9 cellular contexts compared by ENCODE assay signal in genomic region chr5:149656576-149657182, GRCh38.
DNase-seq lines count a peak whose midpoint lies in the region; ATAC-seq, FAIRE-seq and TF ChIP-seq lines count a peak whose summit lies in the region.
"Had no signal": no experiment of that assay in that cellular context is flagged by ENCODE, and none has a peak within 500 bp of the region (broad histone marks: within the 10 kb centered on the region; RNA-seq: fewer than 3 reads in every experiment).

No MANE protein-coding gene starts in this region.

- H3K9ac ChIP-seq in K562 (ENCODE audit: insufficient read depth in 1 of 2, low read depth in 2 of 2, low read length in 2 of 2) (no peak overlapping the region), mesenchymal stem cell (ENCODE audit: low read length) (no peak overlapping the region)

- H3K14ac ChIP-seq in mesenchymal stem cell (ENCODE audit: low read length in 2 of 2) = no peak overlapping the region

- WGBS in K562 (ENCODE audit: insufficient coverage, low coverage, missing lambda C conversion rate) = 35% methylated on average over 6 of the region's 6 CpGs
- 63 to 65% methylated on average over 6 of the region's 6 CpGs for WGBS in lung, 2 donors
- WGBS in mesenchymal stem cell = 47% methylated on average over 6 of the region's 6 CpGs

- H3K9me3 Mint-ChIP-seq in activated CD4-positive, alpha-beta T cell treated with anti-CD3 and anti-CD28 coated beads, Interleukin-2, amount 10 ng/mL, durations not matched to agents 7 days and 5 days = no peaks in the 10 kb centered on the region
- H3K9me3 Mint-ChIP-seq in activated T-helper 1 cell treated with anti-CD3 and anti-CD28 coated beads, Interleukin-12 subunit alpha, Interleukin-12 subunit beta, Interleukin-2, Interleukin-4 antibody, amounts not matched to agents 30 ng/mL and 10 ng/mL and 1 ng/mL, durations not matched to agents 14 hours and 24 hours and 36 hours = peaks cover 11% of the 10 kb centered on the region

- intact Hi-C loops in K562 (cut with micrococcal nuclease) = loop anchor here (1.0 to 2.0 kb wide), 3 partner anchors 74 to 172 kb away; partner anchors contain the start of gene PPARGC1B
- intact Hi-C loops in activated T-helper 1 cell treated with anti-CD3 and anti-CD28 coated beads, Interleukin-12 subunit alpha, Interleukin-12 subunit beta, Interleukin-2, Interleukin-4 antibody, amounts not matched to agents 30 ng/mL and 10 ng/mL and 1 ng/mL, durations not matched to agents 14 hours and 24 hours and 36 hours (cut with micrococcal nuclease) = loop anchor here (2.0 kb wide), 1 partner anchor 172 kb away; no protein-coding TSS in a partner anchor

- no peak overlapping the region for H3K27ac ChIP-seq in K562 (ENCODE audit: extremely low read depth, low read depth, low read length)
- no peak overlapping the region for H3K27ac ChIP-seq in lung (ENCODE audit: low read depth in 1 of 2, low read length in 1 of 2)
- no peak overlapping the region for H3K27ac ChIP-seq in mesenchymal stem cell (ENCODE audit: low read length, poor library complexity, severe bottlenecking)

- H3K9me3 ChIP-seq in K562 (replicated peaks; ENCODE audit: control insufficient read depth, insufficient read depth, low read depth, low read length) (no peaks in the 10 kb centered on the region), lung (ENCODE audit: control insufficient read depth in 2 of 2, insufficient read depth in 1 of 2, low read length in 1 of 2) (peaks cover 0 to 8% of the 10 kb centered on the region in 2 donors), mesenchymal stem cell (ENCODE audit: control insufficient read depth, low read length) (peaks cover 12% of the 10 kb centered on the region)

- no peak for TF ChIP-seq POLR2A in K562 (conservative IDR thresholded peaks at IDR 0.05)

- no peaks in the 10 kb centered on the region for H3K4me1 Mint-ChIP-seq in activated CD4-positive, alpha-beta T cell treated with anti-CD3 and anti-CD28 coated beads, Interleukin-2, amount 10 ng/mL, durations not matched to agents 7 days and 5 days
- H3K4me1 Mint-ChIP-seq in activated T-helper 1 cell treated with anti-CD3 and anti-CD28 coated beads, Interleukin-12 subunit alpha, Interleukin-12 subunit beta, Interleukin-2, Interleukin-4 antibody, amounts not matched to agents 30 ng/mL and 10 ng/mL and 1 ng/mL, durations not matched to agents 14 hours and 24 hours and 36 hours (ENCODE audit: low read depth) = no peaks in the 10 kb centered on the region

- H4K8ac ChIP-seq in mesenchymal stem cell (ENCODE audit: low read length) = no peak overlapping the region

- H2BK120ac ChIP-seq in mesenchymal stem cell (ENCODE audit: low read depth, low read length) = no peak overlapping the region

- no peak overlapping the region for H3K27ac Mint-ChIP-seq in activated CD4-positive, alpha-beta T cell treated with anti-CD3 and anti-CD28 coated beads, Interleukin-2, amount 10 ng/mL, durations not matched to agents 7 days and 5 days
- H3K27ac Mint-ChIP-seq in activated T-helper 1 cell treated with anti-CD3 and anti-CD28 coated beads, Interleukin-12 subunit alpha, Interleukin-12 subunit beta, Interleukin-2, Interleukin-4 antibody, amounts not matched to agents 30 ng/mL and 10 ng/mL and 1 ng/mL, durations not matched to agents 14 hours and 24 hours and 36 hours = no peak overlapping the region

- H2BK12ac ChIP-seq in mesenchymal stem cell (ENCODE audit: low read length in 2 of 2) = no peak overlapping the region

- H3K4me3 Mint-ChIP-seq in activated CD4-positive, alpha-beta T cell treated with anti-CD3 and anti-CD28 coated beads, Interleukin-2, amount 10 ng/mL, durations not matched to agents 7 days and 5 days = no peak overlapping the region
- no peak overlapping the region for H3K4me3 Mint-ChIP-seq in activated T-helper 1 cell treated with anti-CD3 and anti-CD28 coated beads, Interleukin-12 subunit alpha, Interleukin-12 subunit beta, Interleukin-2, Interleukin-4 antibody, amounts not matched to agents 30 ng/mL and 10 ng/mL and 1 ng/mL, durations not matched to agents 14 hours and 24 hours and 36 hours

- TF ChIP-seq CTCF in K562 (IDR thresholded peaks at IDR 0.05 in 2 of 3, conservative IDR thresholded peaks at IDR 0.05 in 1 of 3; ENCODE audit: insufficient read depth in 2 of 3, low read depth in 1 of 3, low read length in 3 of 3) (peak; percentile 81 to 91 (median 91)), lung (IDR thresholded peaks at IDR 0.05; ENCODE audit: control extremely low read depth, extremely low read depth) (peak; percentile 20)

- BruUV-seq in K562 (replicated peaks; lab: Mats Ljungman, UMichigan) = no TSS peak

- H3K79me2 ChIP-seq in K562 (ENCODE audit: control insufficient read depth, insufficient read depth, low read length) = no peaks in the 10 kb centered on the region

- no peak overlapping the region for H3K4ac ChIP-seq in mesenchymal stem cell (ENCODE audit: low read depth in 1 of 2, low read length in 2 of 2)

- ATAC-seq in K562 (peak; percentile 80), lung (ENCODE audit: insufficient read depth, low FRiP score) (no peak), HG02885 (IDR thresholded peaks at IDR 0.05; ENCODE audit: poor library complexity, unreplicated experiment) (no peak)

- no peak for TF ChIP-seq EP300 in K562 (IDR thresholded peaks at IDR 0.05; ENCODE audit: low read length)

- DNase-seq in activated CD4-positive, alpha-beta T cell treated with anti-CD3 and anti-CD28 coated beads, Interleukin-2, amount 50 U/mL, for 1 hour = peak; percentile 9
- DNase-seq in activated CD4-positive, alpha-beta T cell treated with anti-CD3 and anti-CD28 coated beads, Interleukin-2, amount 10 ng/mL, durations not matched to agents 7 days and 5 days = no peak
- peak; percentile 65 for DNase-seq in NCI-H2029 (lab: John Stamatoyannopoulos, UW)
- DNase-seq in K562 (ENCODE audit: extremely low read depth in 1 of 4, low spot score in 3 of 4) = peak; percentile 58 to 70 (median 62)
- no peak for DNase-seq in lung (ENCODE audit: low spot score)
- DNase-seq in activated T-helper 1 cell treated with anti-CD3 and anti-CD28 coated beads, Interleukin-12 subunit alpha, Interleukin-12 subunit beta, Interleukin-2, Interleukin-4 antibody, amounts not matched to agents 30 ng/mL and 10 ng/mL and 1 ng/mL, durations not matched to agents 14 hours and 24 hours and 36 hours (ENCODE audit: low spot score) = no peak
- DNase-seq in mesenchymal stem cell = no peak

- CTCF ChIA-PET in activated CD4-positive, alpha-beta T cell treated with anti-CD3 and anti-CD28 coated beads, Interleukin-2, amount 10 ng/mL, durations not matched to agents 7 days and 5 days (lab: Charles Lee) = interaction anchor here (0.5 to 2.0 kb wide), 15 partner anchors 10 to 294 kb away, joined by 3 to 8 read pairs (median 3); no protein-coding TSS in a partner anchor
- CTCF ChIA-PET in K562 (lab: Yijun Ruan, JAX; ENCODE audit: low intra/inter-chr PET ratio) = interaction anchor here (0.8 to 2.4 kb wide), 5 partner anchors 74 to 334 kb away, joined by 3 to 22 read pairs (median 4); partner anchors contain the start of gene PPARGC1B

- H3K36me3 ChIP-seq in K562 (ENCODE audit: control insufficient read depth, insufficient read depth, low read length) (no peaks in the 10 kb centered on the region), lung (ENCODE audit: control insufficient read depth in 2 of 2, insufficient read depth in 2 of 2, low read length in 2 of 2) (no peaks in the 10 kb centered on the region), mesenchymal stem cell (ENCODE audit: control insufficient read depth in 1 of 2, insufficient read depth in 2 of 2, low read depth in 1 of 2, low read length in 2 of 2) (peaks cover 0 to 3% of the 10 kb centered on the region in 2 experiments)

- H2AFZ ChIP-seq in K562 (ENCODE audit: low read depth, low read length) (peak overlapping the region; percentile 27; the same call in 1 of the 2 replicates), mesenchymal stem cell (ENCODE audit: low read depth, low read length) (no peak overlapping the region)

- no peaks in the 10 kb centered on the region for H3K9me1 ChIP-seq in K562 (ENCODE audit: control insufficient read depth, insufficient read depth, low read length)

- H3K4me2 ChIP-seq in K562 (ENCODE audit: insufficient read depth, low read length) = no peak overlapping the region
- H3K4me2 ChIP-seq in mesenchymal stem cell (ENCODE audit: low read length, poor library complexity, severe bottlenecking) = no peak overlapping the region

- H3K23ac ChIP-seq in mesenchymal stem cell (ENCODE audit: low read length in 2 of 2) = no peak overlapping the region

- H2AK5ac ChIP-seq in mesenchymal stem cell (ENCODE audit: low read length, severe bottlenecking) = no peak overlapping the region

- H3K4me3 ChIP-seq in K562 = no peak overlapping the region
- H3K4me3 ChIP-seq in lung = no peak overlapping the region
- no peak overlapping the region for H3K4me3 ChIP-seq in mesenchymal stem cell (ENCODE audit: insufficient read depth in 1 of 2, low read depth in 1 of 2, low read length in 2 of 2)

- H3K79me1 ChIP-seq in mesenchymal stem cell (replicated peaks; ENCODE audit: low read length, poor library complexity, severe bottlenecking) = no peaks in the 10 kb centered on the region

- FAIRE-seq in K562 (lab: Jason Lieb, UNC) = peak; percentile 46
- FAIRE-seq: GM18507 had no signal

- no peak overlapping the region for H2BK5ac ChIP-seq in mesenchymal stem cell (ENCODE audit: low read depth, low read length, poor library complexity, severe bottlenecking)

- no peak overlapping the region for H4K91ac ChIP-seq in mesenchymal stem cell (ENCODE audit: low read length)

- POLR2A ChIA-PET in activated CD4-positive, alpha-beta T cell treated with anti-CD3 and anti-CD28 coated beads, Interleukin-2, amount 10 ng/mL, durations not matched to agents 7 days and 5 days (lab: Charles Lee) = no interaction called here
- POLR2A ChIA-PET in K562 (lab: Yijun Ruan, JAX) = interaction anchor here (0.7 to 1.0 kb wide), 6 partner anchors 9 to 109 kb away, joined by 3 to 6 read pairs (median 3); no protein-coding TSS in a partner anchor

- H4K20me1 ChIP-seq in K562 (replicated peaks; ENCODE audit: control insufficient read depth, insufficient read depth, low read length) = no peaks in the 10 kb centered on the region

- in situ Hi-C loops in K562 (cut with MboI) = no loop called here

- TF ChIP-seq RAD21 in K562 (CRISPR knock-in tag; conservative IDR thresholded peaks at IDR 0.05 in 1 of 2, IDR thresholded peaks at IDR 0.05 in 1 of 2) = peak; percentile 77 to 88

- H2BK15ac ChIP-seq in mesenchymal stem cell (ENCODE audit: low read depth, poor library complexity, severe bottlenecking) = no peak overlapping the region

- peaks cover 0 to 9% of the 10 kb centered on the region in 2 experiments; a peak in 2 of 5 replicates for H3K4me1 ChIP-seq in K562 (replicated peaks in 1 of 2; ENCODE audit: control insufficient read depth in 2 of 2, insufficient read depth in 2 of 2, low read length in 2 of 2)
- no peaks in the 10 kb centered on the region for H3K4me1 ChIP-seq in lung (ENCODE audit: control insufficient read depth in 2 of 2, insufficient read depth in 2 of 2, low read length in 2 of 2)
- H3K4me1 ChIP-seq in mesenchymal stem cell (ENCODE audit: control insufficient read depth, insufficient read depth, low read depth, low read length) = no peaks in the 10 kb centered on the region

- H3K27me3 Mint-ChIP-seq in activated CD4-positive, alpha-beta T cell treated with anti-CD3 and anti-CD28 coated beads, Interleukin-2, amount 10 ng/mL, durations not matched to agents 7 days and 5 days = no peaks in the 10 kb centered on the region
- H3K27me3 Mint-ChIP-seq in activated T-helper 1 cell treated with anti-CD3 and anti-CD28 coated beads, Interleukin-12 subunit alpha, Interleukin-12 subunit beta, Interleukin-2, Interleukin-4 antibody, amounts not matched to agents 30 ng/mL and 10 ng/mL and 1 ng/mL, durations not matched to agents 14 hours and 24 hours and 36 hours (ENCODE audit: insufficient read depth) = peaks cover 5% of the 10 kb centered on the region

- H3K27me3 ChIP-seq in K562 (ENCODE audit: control insufficient read depth in 2 of 2, insufficient read depth in 2 of 2, low read length in 2 of 2) = no peaks in the 10 kb centered on the region; a peak in 1 of 5 replicates
- H3K27me3 ChIP-seq in lung (ENCODE audit: control insufficient read depth, insufficient read depth) = no peaks in the 10 kb centered on the region
- H3K27me3 ChIP-seq in mesenchymal stem cell (ENCODE audit: control insufficient read depth in 1 of 2, insufficient read depth in 1 of 2, low read length in 2 of 2) = peaks cover 4 to 58% of the 10 kb centered on the region in 2 experiments

- H3K18ac ChIP-seq in mesenchymal stem cell (ENCODE audit: low read depth in 1 of 2, low read length in 2 of 2) = no peak overlapping the region

- H3K36me3 Mint-ChIP-seq in activated CD4-positive, alpha-beta T cell treated with anti-CD3 and anti-CD28 coated beads, Interleukin-2, amount 10 ng/mL, durations not matched to agents 7 days and 5 days (ENCODE audit: low read depth) = no peaks in the 10 kb centered on the region
- H3K36me3 Mint-ChIP-seq in activated T-helper 1 cell treated with anti-CD3 and anti-CD28 coated beads, Interleukin-12 subunit alpha, Interleukin-12 subunit beta, Interleukin-2, Interleukin-4 antibody, amounts not matched to agents 30 ng/mL and 10 ng/mL and 1 ng/mL, durations not matched to agents 14 hours and 24 hours and 36 hours (ENCODE audit: low read depth) = no peaks in the 10 kb centered on the region

Comparison
In these comparisons a context has a peak if more than half of its experiments do, and no peak if none do; other contexts are left out.
1. DNase-seq: peak in activated CD4-positive, alpha-beta T cell treated with anti-CD3 and anti-CD28 coated beads, Interleukin-2, amount 50 U/mL, for 1 hour (single experiment), NCI-H2029 (single experiment) and K562 (4 of 4); none in activated CD4-positive, alpha-beta T cell treated with anti-CD3 and anti-CD28 coated beads, Interleukin-2, amount 10 ng/mL, durations not matched to agents 7 days and 5 days (single experiment), lung (single experiment), activated T-helper 1 cell treated with anti-CD3 and anti-CD28 coated beads, Interleukin-12 subunit alpha, Interleukin-12 subunit beta, Interleukin-2, Interleukin-4 antibody, amounts not matched to agents 30 ng/mL and 10 ng/mL and 1 ng/mL, durations not matched to agents 14 hours and 24 hours and 36 hours (single experiment) and mesenchymal stem cell (single experiment).